1 cellular context compared by ENCODE assay signal in genomic region chr15:73949496-73949895, GRCh38.
TF ChIP-seq lines count a peak whose summit lies in the region.

No MANE protein-coding gene starts in this region.

TF ChIP-seq in HepG2, 621 proteins besides CTCF, POLR2A, EP300 and RAD21:
- TF ChIP-seq GLI4 (CRISPR knock-in tag; IDR thresholded peaks at IDR 0.05; ENCODE audit: borderline replicate concordance) (no peak), SIX4 (CRISPR knock-in tag; IDR thresholded peaks at IDR 0.05) (no peak), ZNF3 (CRISPR knock-in tag; IDR thresholded peaks at IDR 0.05) (no peak), ZNF563 (CRISPR knock-in tag; IDR thresholded peaks at IDR 0.05) (no peak), CEBPB (IDR thresholded peaks at IDR 0.05; ENCODE audit: borderline replicate concordance, low read depth, low read length) (no peak), ZHX1 (CRISPR knock-in tag; IDR thresholded peaks at IDR 0.05; ENCODE audit: low read depth) (no peak), FOXA3 (CRISPR knock-in tag; IDR thresholded peaks at IDR 0.05) (no peak), ZNF253 (CRISPR knock-in tag; IDR thresholded peaks at IDR 0.05; ENCODE audit: borderline replicate concordance) (no peak), ZNF839 (CRISPR knock-in tag; IDR thresholded peaks at IDR 0.05; ENCODE audit: borderline replicate concordance) (no peak), MED13 (CRISPR knock-in tag; IDR thresholded peaks at IDR 0.05) (no peak), RBM39 (IDR thresholded peaks at IDR 0.05; ENCODE audit: low read depth, low read length, poor library complexity, severe bottlenecking) (no peak), HCFC1 (IDR thresholded peaks at IDR 0.05; ENCODE audit: low read depth, low read length) (no peak), ZNF292 (CRISPR knock-in tag; IDR thresholded peaks at IDR 0.05; ENCODE audit: borderline replicate concordance, low read depth) (no peak), ZBTB33 (CRISPR knock-in tag; IDR thresholded peaks at IDR 0.05) (no peak), RXRB (CRISPR knock-in tag; IDR thresholded peaks at IDR 0.05; ENCODE audit: borderline replicate concordance) (no peak)
